ENCODE assay signal across 8 cellular contexts in the genomic region with DNA sequence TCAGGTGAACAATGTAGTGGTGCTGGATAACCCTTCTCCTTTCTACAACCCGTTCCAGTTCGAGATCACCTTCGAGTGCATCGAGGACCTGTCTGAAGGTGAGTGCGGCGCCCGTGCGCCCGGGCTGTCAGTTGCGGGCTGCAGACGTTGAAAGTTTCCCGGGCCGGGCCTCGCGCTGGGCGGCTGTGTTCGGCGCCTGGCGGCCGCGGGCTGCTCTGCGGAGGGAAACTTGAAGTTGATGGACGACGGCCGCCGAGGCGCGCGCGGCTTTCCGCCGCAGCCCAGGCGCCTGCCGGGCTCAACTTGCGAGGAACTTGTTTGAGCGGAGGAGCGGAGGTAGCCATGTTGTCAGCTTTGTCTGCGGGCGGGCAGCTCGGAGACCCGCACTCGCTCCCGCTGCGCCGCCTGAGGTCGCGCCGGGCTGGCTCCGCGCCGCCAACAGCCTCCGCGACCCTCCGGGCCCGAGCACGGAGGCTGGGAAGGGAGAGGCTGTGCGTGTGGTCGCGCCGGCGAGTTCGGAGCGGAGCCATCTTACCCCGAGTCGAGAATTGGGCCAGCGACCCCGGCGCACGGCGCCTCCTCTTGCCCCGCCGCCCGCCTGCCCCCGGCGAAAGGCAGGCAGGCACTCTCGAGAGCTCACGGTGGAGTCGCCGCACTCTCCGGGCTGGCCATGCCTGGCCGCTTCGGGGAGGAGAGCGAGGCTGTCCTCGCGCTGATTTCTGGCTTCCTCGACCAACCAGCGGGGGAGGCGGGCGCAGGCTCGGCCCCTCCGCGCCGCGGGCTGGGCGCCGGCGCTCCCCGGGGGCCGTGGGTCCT. TPM values are rescaled to one million over a fixed set of nuclear protein-coding genes. Genes with fewer than 3 reads are reported as not detected.
A peak's percentile ranks its signal among the peaks of the same experiment; 100 is the strongest.
DNase-seq lines count a peak whose midpoint lies in the region; ATAC-seq, FAIRE-seq and TF ChIP-seq lines count a peak whose summit lies in the region.

No MANE protein-coding gene starts in this region.

- no peaks in the 10 kb centered on the region for H3K9me3 Mint-ChIP-seq in WTC11

- no peaks in the 10 kb centered on the region for H4K20me1 ChIP-seq in keratinocyte (ENCODE audit: control insufficient read depth, extremely low read depth, insufficient read depth, low read length)

- H3K36me3 Mint-ChIP-seq in WTC11, result peaks cover 15% of the 10 kb centered on the region

- peak overlapping the region; percentile 90 for H3K4me3 ChIP-seq in MG63
- H3K4me3 ChIP-seq in keratinocyte (ENCODE audit: control insufficient read depth in 2 of 3, extremely low read depth in 1 of 3, insufficient read depth in 2 of 3, low read depth in 1 of 3, low read length in 3 of 3), result peak overlapping the region; percentile 80 to 96 (median 94)

- H3K4me1 Mint-ChIP-seq in WTC11, result peaks cover 45% of the 10 kb centered on the region

- peak; percentile 10 for ATAC-seq in WTC11

- H3K36me3 ChIP-seq in MG63 (peaks cover 15% of the 10 kb centered on the region), keratinocyte (ENCODE audit: control insufficient read depth in 2 of 2, extremely low read depth in 1 of 2, insufficient read depth in 2 of 2, low read length in 2 of 2) (peaks cover 0 to 3% of the 10 kb centered on the region in 2 experiments)

- H3K9me3 ChIP-seq in MG63 (no peaks in the 10 kb centered on the region), keratinocyte (ENCODE audit: control insufficient read depth, low read depth, low read length) (no peaks in the 10 kb centered on the region)

- H3K79me2 ChIP-seq in keratinocyte (ENCODE audit: control insufficient read depth, insufficient read depth, low read length), result peaks cover 57% of the 10 kb centered on the region

- POLR2A ChIA-PET in WTC11 (lab: Charles Lee), result interaction anchor here (1.0 to 3.2 kb wide), 3 partner anchors 12 to 183 kb away, joined by 3 to 20 read pairs (median 3); no protein-coding TSS in a partner anchor

- peak overlapping the region; percentile 66 for H2AFZ ChIP-seq in keratinocyte (ENCODE audit: control insufficient read depth, low read length)

- peaks cover 22% of the 10 kb centered on the region for H3K4me1 ChIP-seq in keratinocyte (ENCODE audit: control insufficient read depth, extremely low read depth, insufficient read depth, low read length)

- peak overlapping the region; percentile 98 for H3K27ac Mint-ChIP-seq in WTC11

- H3K9ac ChIP-seq in keratinocyte (ENCODE audit: control insufficient read depth, extremely low read depth, insufficient read depth, low read length), result peak overlapping the region; percentile 90

- TF ChIP-seq CTCF in GM12872 (IDR thresholded peaks at IDR 0.05; ENCODE audit: insufficient read depth, low read depth, low read length) (peak; percentile 1; the same call in 1 of the 3 replicates), WTC11 (IDR thresholded peaks at IDR 0.05) (no peak), keratinocyte (optimal IDR thresholded peaks at IDR 0.05 in 1 of 3, IDR thresholded peaks at IDR 0.05 in 1 of 3, conservative IDR thresholded peaks at IDR 0.05 in 1 of 3; ENCODE audit: extremely low read depth in 1 of 3, insufficient read depth in 2 of 3, low read length in 3 of 3) (no peak)

- H3K9me1 ChIP-seq in keratinocyte (ENCODE audit: control insufficient read depth, extremely low read depth, insufficient read depth, low read length), result no peaks in the 10 kb centered on the region

- FAIRE-seq in keratinocyte (lab: Jason Lieb, UNC), result no peak

- dilution Hi-C loops in keratinocyte (cut with MboI; ENCODE audit: extremely low pct_ligation_motif_present, low sequenced_read_pairs), result no loop called here

- peak overlapping the region; percentile 82 for H3K27ac ChIP-seq in caudate nucleus (ENCODE audit: low read depth, low read length)
- H3K27ac ChIP-seq in keratinocyte (ENCODE audit: control insufficient read depth, insufficient read depth, low read length), result peak overlapping the region; percentile 95

- peak overlapping the region; percentile 88 for H3K4me3 Mint-ChIP-seq in WTC11

- H3K27me3 ChIP-seq in MG63 (no peaks in the 10 kb centered on the region), keratinocyte (ENCODE audit: control insufficient read depth, extremely low read depth, insufficient read depth, low read length) (no peaks in the 10 kb centered on the region)

- DNase-seq in HCEC 1CT (peak; percentile 68), MG63 (peak; percentile 58), WTC11 (ENCODE audit: low spot score) (peak; percentile 55), caudate nucleus (lab: John Stamatoyannopoulos, UW) (peak in 54 of 61 donors; percentile 14 to 80 (median 54)), keratinocyte (ENCODE audit: low read depth, low spot score) (no peak), SHP77 treated with DMSO at 0.1 percent for 48 hours (lab: John Stamatoyannopoulos, UW) (no peak)
- peak; percentile 70 for DNase-seq in stimulated activated CD4-positive, alpha-beta T cell treated with anti-CD3 and anti-CD28 coated beads, Interleukin-15, amount 100 ng/mL, for 24 hours

- CTCF ChIA-PET in WTC11 (lab: Charles Lee), result interaction anchor here (0.6 to 3.1 kb wide), 5 partner anchors 12 to 216 kb away, joined by 3 to 12 read pairs (median 6); no protein-coding TSS in a partner anchor

- no peaks in the 10 kb centered on the region for H3K27me3 Mint-ChIP-seq in WTC11 (ENCODE audit: low read depth)

- H3K4me2 ChIP-seq in keratinocyte (ENCODE audit: control insufficient read depth, extremely low read depth, insufficient read depth, low read depth, low read length), result peak overlapping the region; percentile 88

TF ChIP-seq in WTC11, 78 proteins besides CTCF, POLR2A, EP300 and RAD21 (continues in another document):
- TF ChIP-seq, protein P1, sequence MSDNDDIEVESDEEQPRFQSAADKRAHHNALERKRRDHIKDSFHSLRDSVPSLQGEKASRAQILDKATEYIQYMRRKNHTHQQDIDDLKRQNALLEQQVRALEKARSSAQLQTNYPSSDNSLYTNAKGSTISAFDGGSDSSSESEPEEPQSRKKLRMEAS (CRISPR knock-in tag; IDR thresholded peaks at IDR 0.05), result peak; percentile 57; the same call in 1 of the 2 replicates
- TF ChIP-seq FOXK1 (CRISPR knock-in tag; IDR thresholded peaks at IDR 0.05) (peak; percentile 21; the same call in 1 of the 2 replicates), FOXP1 (CRISPR knock-in tag; IDR thresholded peaks at IDR 0.05; ENCODE audit: borderline replicate concordance) (peak; percentile 71; the same call in 1 of the 2 replicates), RELA (CRISPR knock-in tag; IDR thresholded peaks at IDR 0.05; ENCODE audit: borderline replicate concordance) (0 out of 2 replicates have a peak, but pooled peaks have one; percentile 12)
- TF ChIP-seq, protein P2, sequence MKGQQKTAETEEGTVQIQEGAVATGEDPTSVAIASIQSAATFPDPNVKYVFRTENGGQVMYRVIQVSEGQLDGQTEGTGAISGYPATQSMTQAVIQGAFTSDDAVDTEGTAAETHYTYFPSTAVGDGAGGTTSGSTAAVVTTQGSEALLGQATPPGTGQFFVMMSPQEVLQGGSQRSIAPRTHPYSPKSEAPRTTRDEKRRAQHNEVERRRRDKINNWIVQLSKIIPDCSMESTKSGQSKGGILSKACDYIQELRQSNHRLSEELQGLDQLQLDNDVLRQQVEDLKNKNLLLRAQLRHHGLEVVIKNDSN (CRISPR knock-in tag; IDR thresholded peaks at IDR 0.05), result 0 out of 2 replicates have a peak, but pooled peaks have one; percentile 8
- TF ChIP-seq, protein P3, sequence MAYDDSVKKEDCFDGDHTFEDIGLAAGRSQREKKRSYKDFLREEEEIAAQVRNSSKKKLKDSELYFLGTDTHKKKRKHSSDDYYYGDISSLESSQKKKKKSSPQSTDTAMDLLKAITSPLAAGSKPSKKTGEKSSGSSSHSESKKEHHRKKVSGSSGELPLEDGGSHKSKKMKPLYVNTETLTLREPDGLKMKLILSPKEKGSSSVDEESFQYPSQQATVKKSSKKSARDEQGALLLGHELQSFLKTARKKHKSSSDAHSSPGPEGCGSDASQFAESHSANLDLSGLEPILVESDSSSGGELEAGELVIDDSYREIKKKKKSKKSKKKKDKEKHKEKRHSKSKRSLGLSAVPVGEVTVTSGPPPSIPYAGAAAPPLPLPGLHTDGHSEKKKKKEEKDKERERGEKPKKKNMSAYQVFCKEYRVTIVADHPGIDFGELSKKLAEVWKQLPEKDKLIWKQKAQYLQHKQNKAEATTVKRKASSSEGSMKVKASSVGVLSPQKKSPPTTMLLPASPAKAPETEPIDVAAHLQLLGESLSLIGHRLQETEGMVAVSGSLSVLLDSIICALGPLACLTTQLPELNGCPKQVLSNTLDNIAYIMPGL (CRISPR knock-in tag; IDR thresholded peaks at IDR 0.05), result peak; percentile 83

RNA-seq across cellular contexts. Expression of a gene that starts 0.7 kb away (rescaled TPM):
- total RNA-seq in MG63 (2014; rRNA removed; shearing (Covaris generic); ENCODE audit: low replicate concordance), result 14.1 and 21.2 TPM in 2 replicates
- total RNA-seq in WTC11 (2021), result 30.9 to 36.7 TPM (median 32.0 TPM) in 3 replicates
- polyA plus RNA-seq in keratinocyte, result 9.6 to 19.9 TPM (median 10.1 TPM) in 3 replicates
- 35.8 TPM for polyA plus RNA-seq in keratinocyte (2011; ENCODE audit: low read depth)
- 8.1 and 16.9 TPM in 2 replicates for polyA plus RNA-seq in keratinocyte (2011; cell fraction: cytosol; rRNA removed)
- 8.2 and 9.6 TPM in 2 replicates for polyA plus RNA-seq in keratinocyte (2011; cell fraction: nucleus; rRNA removed)
- polyA plus RNA-seq in keratinocyte (2012; ENCODE audit: low replicate concordance), result 11.2 and 13.0 TPM in 2 replicates
- 0.20 to 8.2 TPM (median 4.1 TPM) in 3 replicates for polyA minus RNA-seq in keratinocyte
- 8.8 TPM for polyA minus RNA-seq in keratinocyte (2011; cell fraction: cytosol; rRNA and poly(A)+ RNA removed)
- polyA minus RNA-seq in keratinocyte (2011; cell fraction: nucleus; rRNA and poly(A)+ RNA removed), result 3.6 and 4.9 TPM in 2 replicates

RNA-seq across cellular contexts. Expression of a gene that starts 40.3 kb away (rescaled TPM):
- total RNA-seq in MG63 (2014; rRNA removed; shearing (Covaris generic); ENCODE audit: low replicate concordance), result 3.0 and 7.9 TPM in 2 replicates
- 11.2 to 14.9 TPM (median 12.3 TPM) in 3 replicates for total RNA-seq in WTC11 (2021)
- 1.2 to 3.1 TPM (median 2.3 TPM) in 3 replicates for polyA plus RNA-seq in keratinocyte
- polyA plus RNA-seq in keratinocyte (2011; ENCODE audit: low read depth), result 3.0 TPM
- polyA plus RNA-seq in keratinocyte (2011; cell fraction: cytosol; rRNA removed), result 1.2 and 1.3 TPM in 2 replicates
- polyA plus RNA-seq in keratinocyte (2011; cell fraction: nucleus; rRNA removed), result 4.6 and 7.5 TPM in 2 replicates
- 4.6 and 5.8 TPM in 2 replicates for polyA plus RNA-seq in keratinocyte (2012; ENCODE audit: low replicate concordance)
- 2.3 to 9.1 TPM (median 4.3 TPM) in 3 replicates for polyA minus RNA-seq in keratinocyte
- 1.7 TPM for polyA minus RNA-seq in keratinocyte (2011; cell fraction: cytosol; rRNA and poly(A)+ RNA removed)
- polyA minus RNA-seq in keratinocyte (2011; cell fraction: nucleus; rRNA and poly(A)+ RNA removed), result 8.4 and 17.1 TPM in 2 replicates

Comparison
In these comparisons a context has a peak if more than half of its experiments do, and no peak if none do; other contexts are left out.
1. DNase-seq: peak in HCEC 1CT (single experiment), MG63 (single experiment), WTC11 (single experiment), caudate nucleus (54 of 61) and stimulated activated CD4-positive, alpha-beta T cell treated with anti-CD3 and anti-CD28 coated beads, Interleukin-15, amount 100 ng/mL, for 24 hours (single experiment); none in keratinocyte (single experiment) and SHP77 treated with DMSO at 0.1 percent for 48 hours (single experiment).